In genomic region chr10:33153968-33154327, GRCh38 we compare ENCODE assay signal across 17 cellular contexts.
DNase-seq lines count a peak whose midpoint lies in the region; ATAC-seq and TF ChIP-seq lines count a peak whose summit lies in the region.
"Had no signal": no experiment of that assay in that cellular context is flagged by ENCODE, and none has a peak within 500 bp of the region (broad histone marks: within the 10 kb centered on the region; RNA-seq: fewer than 3 reads in every experiment).

No MANE protein-coding gene starts in this region.

- no peaks in the 10 kb centered on the region for H3K36me3 Mint-ChIP-seq in central memory CD8-positive, alpha-beta T cell (ENCODE audit: insufficient read depth)
- no peaks in the 10 kb centered on the region for H3K36me3 Mint-ChIP-seq in stimulated activated memory B cell treated with anti-CD40 and anti-IgM and Interleukin-4, amounts not matched to agents 10 μg/mL and 1 μg/mL and 100 μg/mL, for 72 hours

- no peaks in the 10 kb centered on the region for H3K9me3 Mint-ChIP-seq in central memory CD8-positive, alpha-beta T cell
- no peaks in the 10 kb centered on the region for H3K9me3 Mint-ChIP-seq in stimulated activated memory B cell treated with anti-CD40 and anti-IgM and Interleukin-4, amounts not matched to agents 10 μg/mL and 1 μg/mL and 100 μg/mL, for 72 hours
- H3K9me3 Mint-ChIP-seq: dendritic cell treated with granulocyte-macrophage colony-stimulating factor and Interleukin-4, amounts not matched to agents 40 ng/mL and 50 ng/mL, for 4 days had no signal

- intact Hi-C loops in heart right ventricle (cut with DNase I), result loop anchor here in 4 of 10 donors (5.0 to 10.0 kb wide), 3 partner anchors 42 to 359 kb away; no protein-coding TSS in a partner anchor

- H2AFZ ChIP-seq in MM.1S (ENCODE audit: low read length), result 0 out of 2 replicates have a peak overlapping the region, but pooled peaks have one; percentile 24

- no peak for ATAC-seq in heart right ventricle
- ATAC-seq in central memory CD8-positive, alpha-beta T cell (replicated peaks; ENCODE audit: extremely low read depth, poor library complexity, severe bottlenecking), result peak; percentile 46
- ATAC-seq in stimulated activated memory B cell treated with anti-CD40 and anti-IgM and Interleukin-4, amounts not matched to agents 10 μg/mL and 1 μg/mL and 100 μg/mL, for 72 hours, result no peak

- H3K4me3 Mint-ChIP-seq in central memory CD8-positive, alpha-beta T cell, result peak overlapping the region; percentile 2
- peak overlapping the region; percentile 59 for H3K4me3 Mint-ChIP-seq in stimulated activated memory B cell treated with anti-CD40 and anti-IgM and Interleukin-4, amounts not matched to agents 10 μg/mL and 1 μg/mL and 100 μg/mL, for 72 hours
- H3K4me3 Mint-ChIP-seq: dendritic cell treated with granulocyte-macrophage colony-stimulating factor and Interleukin-4, amounts not matched to agents 40 ng/mL and 50 ng/mL, for 4 days had no signal

- 75 to 81% methylated on average over 3 of the region's 3 CpGs for WGBS in heart right ventricle, 2 donors

- H3K9ac ChIP-seq in MM.1S (ENCODE audit: low read length), result no peak overlapping the region

- no peaks in the 10 kb centered on the region for H3K36me3 ChIP-seq in heart right ventricle
- no peaks in the 10 kb centered on the region for H3K36me3 ChIP-seq in right atrium auricular region
- H3K36me3 ChIP-seq in MM.1S (replicated peaks; ENCODE audit: insufficient read depth, low read length), result no peaks in the 10 kb centered on the region

- no peak for DNase-seq in heart right ventricle
- no peak for DNase-seq in right atrium auricular region (ENCODE audit: low spot score)
- DNase-seq in MM.1S, result peak; percentile 40
- DNase-seq in central memory CD8-positive, alpha-beta T cell (ENCODE audit: low spot score in 2 of 2), result no peak
- DNase-seq in DMS79 (lab: John Stamatoyannopoulos, UW), result no peak
- DNase-seq in stimulated activated CD4-positive, alpha-beta T cell treated with anti-CD3 and anti-CD28 coated beads, Interleukin-12 subunit alpha, Interleukin-12 subunit beta, amount 100 ng/mL, for 4 hours, result no peak
- DNase-seq in RPMI8226, result no peak
- DNase-seq: activated CD4-positive, CD25-positive, alpha-beta regulatory T cell treated with anti-CD3 and anti-CD28 coated beads, Interleukin-2, amount 50 U/mL, for 72 hours; DMS 273 treated with DMSO at 0.1 percent for 48 hours; erythroblast; HCEC 1CT; NCI-H1694; NCI-H226; retina; stimulated activated CD4-positive, alpha-beta T cell treated with anti-CD3 and anti-CD28 coated beads, Interleukin-2, amount 100 ng/mL, for 24 hours had no signal

- peaks cover 39% of the 10 kb centered on the region for H3K4me1 Mint-ChIP-seq in central memory CD8-positive, alpha-beta T cell
- peaks cover 52% of the 10 kb centered on the region for H3K4me1 Mint-ChIP-seq in stimulated activated memory B cell treated with anti-CD40 and anti-IgM and Interleukin-4, amounts not matched to agents 10 μg/mL and 1 μg/mL and 100 μg/mL, for 72 hours

- no peaks in the 10 kb centered on the region for H4K20me1 ChIP-seq in MM.1S (ENCODE audit: insufficient read depth, low read length)

- H3K4me1 ChIP-seq in heart right ventricle, result peaks cover 2 to 59% (median 18%) of the 10 kb centered on the region in 9 donors
- peaks cover 0 to 6% of the 10 kb centered on the region in 2 donors for H3K4me1 ChIP-seq in right atrium auricular region
- peaks cover 9% of the 10 kb centered on the region for H3K4me1 ChIP-seq in MM.1S (ENCODE audit: low read length)

- H3K9me2 ChIP-seq in MM.1S (replicated peaks; ENCODE audit: insufficient read depth, low read length), result no peaks in the 10 kb centered on the region

- H3K79me2 ChIP-seq in MM.1S (ENCODE audit: low read length), result no peaks in the 10 kb centered on the region

- peaks cover 0 to 7% (median 0%) of the 10 kb centered on the region in 7 donors for H3K27me3 ChIP-seq in heart right ventricle
- H3K27me3 ChIP-seq in right atrium auricular region, result no peaks in the 10 kb centered on the region
- no peaks in the 10 kb centered on the region for H3K27me3 ChIP-seq in MM.1S (replicated peaks; ENCODE audit: insufficient read depth, low read length)

- H3K27ac Mint-ChIP-seq in central memory CD8-positive, alpha-beta T cell (ENCODE audit: low read depth), result peak overlapping the region; percentile 47
- peak overlapping the region; percentile 86 for H3K27ac Mint-ChIP-seq in stimulated activated memory B cell treated with anti-CD40 and anti-IgM and Interleukin-4, amounts not matched to agents 10 μg/mL and 1 μg/mL and 100 μg/mL, for 72 hours
- H3K27ac Mint-ChIP-seq: dendritic cell treated with granulocyte-macrophage colony-stimulating factor and Interleukin-4, amounts not matched to agents 40 ng/mL and 50 ng/mL, for 4 days had no signal

- peak overlapping the region; percentile 51 for H3K4me2 ChIP-seq in MM.1S (ENCODE audit: low read depth, low read length)

- TF ChIP-seq CTCF in heart right ventricle (IDR thresholded peaks at IDR 0.05), result no peak
- TF ChIP-seq CTCF in right atrium auricular region (IDR thresholded peaks at IDR 0.05), result no peak
- TF ChIP-seq CTCF in MM.1S (IDR thresholded peaks at IDR 0.05; ENCODE audit: low read length), result no peak

- H3K4me3 ChIP-seq in heart right ventricle (no peak overlapping the region), right atrium auricular region (no peak overlapping the region), MM.1S (ENCODE audit: low read length) (no peak overlapping the region)

- peak overlapping the region in 9 of 10 donors; percentile 47 to 82 (median 66) for H3K27ac ChIP-seq in heart right ventricle
- peak overlapping the region in 1 of 2 donors; percentile 67 for H3K27ac ChIP-seq in right atrium auricular region
- H3K27ac ChIP-seq in MM.1S (ENCODE audit: low read length), result no peak overlapping the region; the same call in 1 of the 2 replicates

- no peaks in the 10 kb centered on the region for H3K27me3 Mint-ChIP-seq in central memory CD8-positive, alpha-beta T cell
- no peaks in the 10 kb centered on the region for H3K27me3 Mint-ChIP-seq in stimulated activated memory B cell treated with anti-CD40 and anti-IgM and Interleukin-4, amounts not matched to agents 10 μg/mL and 1 μg/mL and 100 μg/mL, for 72 hours

- H3F3A ChIP-seq in MM.1S (ENCODE audit: insufficient read depth, low read length), result no peaks in the 10 kb centered on the region

- H3K9me3 ChIP-seq in heart right ventricle (no peaks in the 10 kb centered on the region), right atrium auricular region (no peaks in the 10 kb centered on the region), MM.1S (replicated peaks; ENCODE audit: insufficient read depth, low read length) (no peaks in the 10 kb centered on the region)
